Comparison of ENCODE assay signal across 1 cellular context in the genomic region with DNA sequence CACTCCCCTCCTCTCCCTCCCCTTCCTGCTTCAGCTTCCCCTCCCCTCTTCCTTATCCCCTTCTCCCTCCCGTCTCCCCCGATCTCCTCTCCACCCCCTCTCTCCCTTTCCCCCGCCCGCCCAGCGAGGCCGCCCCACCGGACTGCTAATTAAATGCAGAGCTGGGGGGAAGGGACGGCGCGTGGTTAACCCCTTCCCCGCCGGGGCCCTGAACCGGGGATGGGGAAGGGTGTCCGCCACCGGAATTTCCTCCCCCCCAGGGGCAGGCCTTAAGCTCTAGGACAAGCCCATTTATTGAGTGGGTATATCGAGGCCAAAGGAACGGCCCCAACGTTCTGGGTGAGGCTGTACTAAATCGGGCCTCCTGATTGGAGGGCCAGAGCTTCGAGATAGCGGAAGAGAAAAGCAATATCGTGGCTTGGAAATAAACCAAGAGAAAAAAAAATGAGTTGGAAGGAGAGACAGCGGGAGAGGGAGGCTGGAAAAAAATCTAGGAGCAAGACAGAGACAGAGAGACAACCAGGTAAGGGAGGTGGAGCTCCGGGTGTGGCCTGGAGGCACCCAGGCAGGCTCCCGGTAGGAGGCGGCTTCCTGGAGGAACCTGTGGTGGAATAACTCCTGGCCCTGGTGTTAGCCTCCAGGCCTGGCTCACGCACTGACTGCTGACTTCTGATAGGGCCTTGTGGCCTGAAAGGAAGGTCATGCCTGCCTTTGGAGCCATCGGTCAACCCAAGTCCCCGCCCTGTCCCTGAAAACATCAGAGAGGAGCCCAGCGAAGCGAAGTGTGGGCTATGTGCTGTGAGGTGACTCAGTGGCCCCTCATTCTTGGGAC.
TF ChIP-seq lines count a peak whose summit lies in the region.

No MANE protein-coding gene starts in this region.

TF ChIP-seq in HEK293, 187 proteins besides CTCF, POLR2A, EP300 and RAD21 (continued from another document and continues in another):
- TF ChIP-seq, protein P1, sequence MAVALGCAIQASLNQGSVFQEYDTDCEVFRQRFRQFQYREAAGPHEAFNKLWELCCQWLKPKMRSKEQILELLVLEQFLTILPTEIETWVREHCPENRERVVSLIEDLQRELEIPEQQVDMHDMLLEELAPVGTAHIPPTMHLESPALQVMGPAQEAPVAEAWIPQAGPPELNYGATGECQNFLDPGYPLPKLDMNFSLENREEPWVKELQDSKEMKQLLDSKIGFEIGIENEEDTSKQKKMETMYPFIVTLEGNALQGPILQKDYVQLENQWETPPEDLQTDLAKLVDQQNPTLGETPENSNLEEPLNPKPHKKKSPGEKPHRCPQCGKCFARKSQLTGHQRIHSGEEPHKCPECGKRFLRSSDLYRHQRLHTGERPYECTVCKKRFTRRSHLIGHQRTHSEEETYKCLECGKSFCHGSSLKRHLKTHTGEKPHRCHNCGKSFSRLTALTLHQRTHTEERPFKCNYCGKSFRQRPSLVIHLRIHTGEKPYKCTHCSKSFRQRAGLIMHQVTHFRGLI (tag by site-specific recombination; IDR thresholded peaks at IDR 0.05), result peak; percentile 40; the same call in 1 of the 2 replicates
- no peak for TF ChIP-seq ZBTB7A (tag by site-specific recombination; IDR thresholded peaks at IDR 0.05; ENCODE audit: low read depth)
- no peak for TF ChIP-seq ZNF596 (tag by site-specific recombination; IDR thresholded peaks at IDR 0.05)
- no peak for TF ChIP-seq ZNF184 (tag by site-specific recombination; IDR thresholded peaks at IDR 0.05)
- TF ChIP-seq, protein P2, sequence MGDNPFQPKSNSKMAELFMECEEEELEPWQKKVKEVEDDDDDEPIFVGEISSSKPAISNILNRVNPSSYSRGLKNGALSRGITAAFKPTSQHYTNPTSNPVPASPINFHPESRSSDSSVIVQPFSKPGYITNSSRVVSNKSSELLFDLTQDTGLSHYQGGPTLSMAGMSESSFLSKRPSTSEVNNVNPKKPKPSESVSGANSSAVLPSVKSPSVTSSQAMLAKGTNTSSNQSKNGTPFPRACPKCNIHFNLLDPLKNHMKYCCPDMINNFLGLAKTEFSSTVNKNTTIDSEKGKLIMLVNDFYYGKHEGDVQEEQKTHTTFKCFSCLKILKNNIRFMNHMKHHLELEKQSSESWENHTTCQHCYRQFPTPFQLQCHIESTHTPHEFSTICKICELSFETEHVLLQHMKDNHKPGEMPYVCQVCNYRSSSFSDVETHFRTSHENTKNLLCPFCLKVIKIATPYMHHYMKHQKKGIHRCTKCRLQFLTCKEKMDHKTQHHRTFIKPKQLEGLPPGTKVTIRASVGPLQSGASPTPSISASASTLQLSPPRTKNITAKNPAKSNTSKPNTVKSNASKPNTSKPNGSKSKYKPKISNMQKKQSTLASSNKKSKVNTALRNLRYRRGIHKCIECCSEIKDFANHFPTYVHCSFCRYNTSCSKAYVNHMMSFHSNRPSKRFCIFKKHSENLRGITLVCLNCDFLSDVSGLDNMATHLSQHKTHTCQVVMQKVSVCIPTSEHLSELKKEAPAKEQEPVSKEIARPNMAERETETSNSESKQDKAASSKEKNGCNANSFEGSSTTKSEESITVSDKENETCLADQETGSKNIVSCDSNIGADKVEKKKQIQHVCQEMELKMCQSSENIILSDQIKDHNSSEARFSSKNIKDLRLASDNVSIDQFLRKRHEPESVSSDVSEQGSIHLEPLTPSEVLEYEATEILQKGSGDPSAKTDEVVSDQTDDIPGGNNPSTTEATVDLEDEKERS (tag by site-specific recombination; IDR thresholded peaks at IDR 0.05), result 0 out of 2 replicates have a peak, but pooled peaks have one; percentile 11
- TF ChIP-seq ZNF610 (tag by site-specific recombination; IDR thresholded peaks at IDR 0.05; ENCODE audit: borderline replicate concordance), result no peak
- no peak for TF ChIP-seq ZNF785 (tag by site-specific recombination; IDR thresholded peaks at IDR 0.05)
- no peak for TF ChIP-seq ZFHX2 (tag by site-specific recombination; conservative IDR thresholded peaks at IDR 0.05)
- no peak for TF ChIP-seq ZNF112 (tag by site-specific recombination; IDR thresholded peaks at IDR 0.05)
- no peak for TF ChIP-seq ZNF791 (tag by site-specific recombination; IDR thresholded peaks at IDR 0.05)
- no peak for TF ChIP-seq ZNF146 (tag by site-specific recombination; IDR thresholded peaks at IDR 0.05)
- TF ChIP-seq, protein P3, sequence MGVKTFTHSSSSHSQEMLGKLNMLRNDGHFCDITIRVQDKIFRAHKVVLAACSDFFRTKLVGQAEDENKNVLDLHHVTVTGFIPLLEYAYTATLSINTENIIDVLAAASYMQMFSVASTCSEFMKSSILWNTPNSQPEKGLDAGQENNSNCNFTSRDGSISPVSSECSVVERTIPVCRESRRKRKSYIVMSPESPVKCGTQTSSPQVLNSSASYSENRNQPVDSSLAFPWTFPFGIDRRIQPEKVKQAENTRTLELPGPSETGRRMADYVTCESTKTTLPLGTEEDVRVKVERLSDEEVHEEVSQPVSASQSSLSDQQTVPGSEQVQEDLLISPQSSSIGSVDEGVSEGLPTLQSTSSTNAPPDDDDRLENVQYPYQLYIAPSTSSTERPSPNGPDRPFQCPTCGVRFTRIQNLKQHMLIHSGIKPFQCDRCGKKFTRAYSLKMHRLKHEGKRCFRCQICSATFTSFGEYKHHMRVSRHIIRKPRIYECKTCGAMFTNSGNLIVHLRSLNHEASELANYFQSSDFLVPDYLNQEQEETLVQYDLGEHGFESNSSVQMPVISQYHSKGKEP (tag by site-specific recombination; IDR thresholded peaks at IDR 0.05), result no peak
- TF ChIP-seq, protein P4, sequence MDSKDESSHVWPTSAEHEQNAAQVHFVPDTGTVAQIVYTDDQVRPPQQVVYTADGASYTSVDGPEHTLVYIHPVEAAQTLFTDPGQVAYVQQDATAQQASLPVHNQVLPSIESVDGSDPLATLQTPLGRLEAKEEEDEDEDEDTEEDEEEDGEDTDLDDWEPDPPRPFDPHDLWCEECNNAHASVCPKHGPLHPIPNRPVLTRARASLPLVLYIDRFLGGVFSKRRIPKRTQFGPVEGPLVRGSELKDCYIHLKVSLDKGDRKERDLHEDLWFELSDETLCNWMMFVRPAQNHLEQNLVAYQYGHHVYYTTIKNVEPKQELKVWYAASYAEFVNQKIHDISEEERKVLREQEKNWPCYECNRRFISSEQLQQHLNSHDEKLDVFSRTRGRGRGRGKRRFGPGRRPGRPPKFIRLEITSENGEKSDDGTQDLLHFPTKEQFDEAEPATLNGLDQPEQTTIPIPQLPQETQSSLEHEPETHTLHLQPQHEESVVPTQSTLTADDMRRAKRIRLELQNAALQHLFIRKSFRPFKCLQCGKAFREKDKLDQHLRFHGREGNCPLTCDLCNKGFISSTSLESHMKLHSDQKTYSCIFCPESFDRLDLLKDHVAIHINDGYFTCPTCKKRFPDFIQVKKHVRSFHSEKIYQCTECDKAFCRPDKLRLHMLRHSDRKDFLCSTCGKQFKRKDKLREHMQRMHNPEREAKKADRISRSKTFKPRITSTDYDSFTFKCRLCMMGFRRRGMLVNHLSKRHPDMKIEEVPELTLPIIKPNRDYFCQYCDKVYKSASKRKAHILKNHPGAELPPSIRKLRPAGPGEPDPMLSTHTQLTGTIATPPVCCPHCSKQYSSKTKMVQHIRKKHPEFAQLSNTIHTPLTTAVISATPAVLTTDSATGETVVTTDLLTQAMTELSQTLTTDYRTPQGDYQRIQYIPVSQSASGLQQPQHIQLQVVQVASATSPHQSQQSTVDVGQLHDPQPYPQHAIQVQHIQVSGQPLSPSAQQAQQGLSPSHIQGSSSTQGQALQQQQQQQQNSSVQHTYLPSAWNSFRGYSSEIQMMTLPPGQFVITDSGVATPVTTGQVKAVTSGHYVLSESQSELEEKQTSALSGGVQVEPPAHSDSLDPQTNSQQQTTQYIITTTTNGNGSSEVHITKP (tag by site-specific recombination; IDR thresholded peaks at IDR 0.05), result no peak; the same call in 1 of the 2 replicates
- peak; percentile 68 for TF ChIP-seq SP2 (tag by site-specific recombination; IDR thresholded peaks at IDR 0.05)
- TF ChIP-seq, protein P5, sequence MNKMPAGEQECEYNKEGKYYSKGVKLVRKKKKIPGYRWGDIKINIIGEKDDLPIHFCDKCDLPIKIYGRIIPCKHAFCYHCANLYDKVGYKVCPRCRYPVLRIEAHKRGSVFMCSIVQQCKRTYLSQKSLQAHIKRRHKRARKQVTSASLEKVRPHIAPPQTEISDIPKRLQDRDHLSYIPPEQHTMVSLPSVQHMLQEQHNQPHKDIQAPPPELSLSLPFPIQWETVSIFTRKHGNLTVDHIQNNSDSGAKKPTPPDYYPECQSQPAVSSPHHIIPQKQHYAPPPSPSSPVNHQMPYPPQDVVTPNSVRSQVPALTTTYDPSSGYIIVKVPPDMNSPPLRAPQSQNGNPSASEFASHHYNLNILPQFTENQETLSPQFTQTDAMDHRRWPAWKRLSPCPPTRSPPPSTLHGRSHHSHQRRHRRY (tag by site-specific recombination; IDR thresholded peaks at IDR 0.05), result no peak
- TF ChIP-seq ZXDB (tag by site-specific recombination; IDR thresholded peaks at IDR 0.05), result 0 out of 2 replicates have a peak, but pooled peaks have one; percentile 36
- TF ChIP-seq GLIS1 (tag by site-specific recombination; IDR thresholded peaks at IDR 0.05), result peak; percentile 71
- no peak for TF ChIP-seq ZNF114 (tag by site-specific recombination; IDR thresholded peaks at IDR 0.05)
- 0 out of 2 replicates have a peak, but pooled peaks have one; percentile 11 for TF ChIP-seq ZNF391 (tag by site-specific recombination; IDR thresholded peaks at IDR 0.05; ENCODE audit: borderline replicate concordance, low read depth)
- TF ChIP-seq ZNF626 (tag by site-specific recombination; IDR thresholded peaks at IDR 0.05), result no peak
- TF ChIP-seq ZNF707 (tag by site-specific recombination; IDR thresholded peaks at IDR 0.05), result no peak
- no peak for TF ChIP-seq IKZF3 (tag by site-specific recombination; IDR thresholded peaks at IDR 0.05)
- no peak for TF ChIP-seq ZNF624 (tag by site-specific recombination; IDR thresholded peaks at IDR 0.05)
- no peak for TF ChIP-seq ZBTB21 (tag by site-specific recombination; IDR thresholded peaks at IDR 0.05)
- TF ChIP-seq ZNF510 (tag by site-specific recombination; IDR thresholded peaks at IDR 0.05; ENCODE audit: insufficient replicate concordance), result no peak
- TF ChIP-seq ZNF404 (tag by site-specific recombination; IDR thresholded peaks at IDR 0.05), result no peak
- no peak for TF ChIP-seq ZFP41 (tag by site-specific recombination; IDR thresholded peaks at IDR 0.05; ENCODE audit: borderline replicate concordance)
- TF ChIP-seq SP3 (tag by site-specific recombination; IDR thresholded peaks at IDR 0.05), result peak; percentile 73
- TF ChIP-seq SETDB1 (IDR thresholded peaks at IDR 0.05; ENCODE audit: insufficient read length, low read length), result no peak
- TF ChIP-seq ZNF274 (IDR thresholded peaks at IDR 0.05; ENCODE audit: low read length), result no peak
- no peak for TF ChIP-seq ZNF274 (tag by site-specific recombination; IDR thresholded peaks at IDR 0.05; ENCODE audit: borderline replicate concordance)
- TF ChIP-seq ZNF302 (tag by site-specific recombination; IDR thresholded peaks at IDR 0.05; ENCODE audit: low read depth), result no peak
- 0 out of 2 replicates have a peak, but pooled peaks have one; percentile 11 for TF ChIP-seq GLIS2 (tag by site-specific recombination; IDR thresholded peaks at IDR 0.05)
- TF ChIP-seq, protein P6, sequence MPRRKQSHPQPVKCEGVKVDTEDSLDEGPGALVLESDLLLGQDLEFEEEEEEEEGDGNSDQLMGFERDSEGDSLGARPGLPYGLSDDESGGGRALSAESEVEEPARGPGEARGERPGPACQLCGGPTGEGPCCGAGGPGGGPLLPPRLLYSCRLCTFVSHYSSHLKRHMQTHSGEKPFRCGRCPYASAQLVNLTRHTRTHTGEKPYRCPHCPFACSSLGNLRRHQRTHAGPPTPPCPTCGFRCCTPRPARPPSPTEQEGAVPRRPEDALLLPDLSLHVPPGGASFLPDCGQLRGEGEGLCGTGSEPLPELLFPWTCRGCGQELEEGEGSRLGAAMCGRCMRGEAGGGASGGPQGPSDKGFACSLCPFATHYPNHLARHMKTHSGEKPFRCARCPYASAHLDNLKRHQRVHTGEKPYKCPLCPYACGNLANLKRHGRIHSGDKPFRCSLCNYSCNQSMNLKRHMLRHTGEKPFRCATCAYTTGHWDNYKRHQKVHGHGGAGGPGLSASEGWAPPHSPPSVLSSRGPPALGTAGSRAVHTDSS (tag by site-specific recombination; IDR thresholded peaks at IDR 0.05), result no peak
- TF ChIP-seq ZNF555 (tag by site-specific recombination; conservative IDR thresholded peaks at IDR 0.05), result no peak
- TF ChIP-seq ZNF221 (tag by site-specific recombination; IDR thresholded peaks at IDR 0.05; ENCODE audit: borderline replicate concordance), result no peak
- TF ChIP-seq, protein P7, sequence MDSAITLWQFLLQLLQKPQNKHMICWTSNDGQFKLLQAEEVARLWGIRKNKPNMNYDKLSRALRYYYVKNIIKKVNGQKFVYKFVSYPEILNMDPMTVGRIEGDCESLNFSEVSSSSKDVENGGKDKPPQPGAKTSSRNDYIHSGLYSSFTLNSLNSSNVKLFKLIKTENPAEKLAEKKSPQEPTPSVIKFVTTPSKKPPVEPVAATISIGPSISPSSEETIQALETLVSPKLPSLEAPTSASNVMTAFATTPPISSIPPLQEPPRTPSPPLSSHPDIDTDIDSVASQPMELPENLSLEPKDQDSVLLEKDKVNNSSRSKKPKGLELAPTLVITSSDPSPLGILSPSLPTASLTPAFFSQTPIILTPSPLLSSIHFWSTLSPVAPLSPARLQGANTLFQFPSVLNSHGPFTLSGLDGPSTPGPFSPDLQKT (IDR thresholded peaks at IDR 0.05; ENCODE audit: borderline replicate concordance, low read depth, low read length), result no peak
- TF ChIP-seq, protein P8, sequence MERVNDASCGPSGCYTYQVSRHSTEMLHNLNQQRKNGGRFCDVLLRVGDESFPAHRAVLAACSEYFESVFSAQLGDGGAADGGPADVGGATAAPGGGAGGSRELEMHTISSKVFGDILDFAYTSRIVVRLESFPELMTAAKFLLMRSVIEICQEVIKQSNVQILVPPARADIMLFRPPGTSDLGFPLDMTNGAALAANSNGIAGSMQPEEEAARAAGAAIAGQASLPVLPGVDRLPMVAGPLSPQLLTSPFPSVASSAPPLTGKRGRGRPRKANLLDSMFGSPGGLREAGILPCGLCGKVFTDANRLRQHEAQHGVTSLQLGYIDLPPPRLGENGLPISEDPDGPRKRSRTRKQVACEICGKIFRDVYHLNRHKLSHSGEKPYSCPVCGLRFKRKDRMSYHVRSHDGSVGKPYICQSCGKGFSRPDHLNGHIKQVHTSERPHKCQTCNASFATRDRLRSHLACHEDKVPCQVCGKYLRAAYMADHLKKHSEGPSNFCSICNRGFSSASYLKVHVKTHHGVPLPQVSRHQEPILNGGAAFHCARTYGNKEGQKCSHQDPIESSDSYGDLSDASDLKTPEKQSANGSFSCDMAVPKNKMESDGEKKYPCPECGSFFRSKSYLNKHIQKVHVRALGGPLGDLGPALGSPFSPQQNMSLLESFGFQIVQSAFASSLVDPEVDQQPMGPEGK (tag by site-specific recombination; IDR thresholded peaks at IDR 0.05), result no peak
